ENCODE assay signal across 1 cellular context in the genomic region with DNA sequence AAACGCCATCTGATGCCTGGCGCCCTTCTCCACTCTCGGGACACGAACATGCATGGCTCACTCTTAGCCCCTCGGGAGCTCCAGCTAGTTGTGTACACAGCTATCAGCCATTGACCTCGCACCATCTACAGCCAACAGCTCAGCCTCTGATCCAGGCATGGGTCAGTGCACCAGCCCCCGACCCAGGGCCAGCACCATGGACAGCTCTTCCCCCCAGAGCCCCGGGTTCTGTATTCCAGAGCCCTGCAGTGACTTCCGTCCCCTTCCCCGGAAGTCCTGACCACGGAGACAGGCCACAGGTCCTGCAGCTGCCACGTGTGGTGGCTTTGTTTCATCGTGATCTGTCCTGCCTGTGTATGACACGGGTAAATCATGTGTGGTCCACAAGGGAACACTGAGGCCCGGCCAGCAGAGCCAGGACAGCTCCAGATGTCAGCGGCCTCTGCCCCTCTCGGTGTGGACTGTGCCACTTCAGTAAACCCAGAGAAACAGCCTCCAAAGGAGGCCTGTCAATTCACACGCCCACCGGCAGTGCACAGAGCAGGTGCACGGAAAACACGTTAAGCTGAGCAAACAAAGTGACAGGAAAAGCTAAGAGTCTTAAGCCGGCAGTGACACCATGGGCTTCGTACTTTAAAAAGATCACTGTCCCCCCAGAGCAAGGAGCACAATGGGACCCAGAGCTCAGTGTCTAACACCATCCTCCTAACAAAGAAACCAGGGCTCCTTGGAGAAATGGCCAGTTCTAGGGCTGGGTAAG.
TF ChIP-seq lines count a peak whose summit lies in the region.

No MANE protein-coding gene starts in this region.

TF ChIP-seq in WTC11, 78 proteins besides CTCF, POLR2A, EP300 and RAD21 (continued from another document):
- no peak for TF ChIP-seq ZNF416 (CRISPR knock-in tag; IDR thresholded peaks at IDR 0.05)
- TF ChIP-seq OVOL2 (CRISPR knock-in tag; IDR thresholded peaks at IDR 0.05; ENCODE audit: borderline replicate concordance) = no peak
- TF ChIP-seq, protein P1, sequence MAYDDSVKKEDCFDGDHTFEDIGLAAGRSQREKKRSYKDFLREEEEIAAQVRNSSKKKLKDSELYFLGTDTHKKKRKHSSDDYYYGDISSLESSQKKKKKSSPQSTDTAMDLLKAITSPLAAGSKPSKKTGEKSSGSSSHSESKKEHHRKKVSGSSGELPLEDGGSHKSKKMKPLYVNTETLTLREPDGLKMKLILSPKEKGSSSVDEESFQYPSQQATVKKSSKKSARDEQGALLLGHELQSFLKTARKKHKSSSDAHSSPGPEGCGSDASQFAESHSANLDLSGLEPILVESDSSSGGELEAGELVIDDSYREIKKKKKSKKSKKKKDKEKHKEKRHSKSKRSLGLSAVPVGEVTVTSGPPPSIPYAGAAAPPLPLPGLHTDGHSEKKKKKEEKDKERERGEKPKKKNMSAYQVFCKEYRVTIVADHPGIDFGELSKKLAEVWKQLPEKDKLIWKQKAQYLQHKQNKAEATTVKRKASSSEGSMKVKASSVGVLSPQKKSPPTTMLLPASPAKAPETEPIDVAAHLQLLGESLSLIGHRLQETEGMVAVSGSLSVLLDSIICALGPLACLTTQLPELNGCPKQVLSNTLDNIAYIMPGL (CRISPR knock-in tag; IDR thresholded peaks at IDR 0.05) = no peak
- TF ChIP-seq CBFB (CRISPR knock-in tag; IDR thresholded peaks at IDR 0.05; ENCODE audit: low read depth) = no peak
- TF ChIP-seq NR2C2 (CRISPR knock-in tag; IDR thresholded peaks at IDR 0.05) = peak; percentile 59
- TF ChIP-seq, protein P2, sequence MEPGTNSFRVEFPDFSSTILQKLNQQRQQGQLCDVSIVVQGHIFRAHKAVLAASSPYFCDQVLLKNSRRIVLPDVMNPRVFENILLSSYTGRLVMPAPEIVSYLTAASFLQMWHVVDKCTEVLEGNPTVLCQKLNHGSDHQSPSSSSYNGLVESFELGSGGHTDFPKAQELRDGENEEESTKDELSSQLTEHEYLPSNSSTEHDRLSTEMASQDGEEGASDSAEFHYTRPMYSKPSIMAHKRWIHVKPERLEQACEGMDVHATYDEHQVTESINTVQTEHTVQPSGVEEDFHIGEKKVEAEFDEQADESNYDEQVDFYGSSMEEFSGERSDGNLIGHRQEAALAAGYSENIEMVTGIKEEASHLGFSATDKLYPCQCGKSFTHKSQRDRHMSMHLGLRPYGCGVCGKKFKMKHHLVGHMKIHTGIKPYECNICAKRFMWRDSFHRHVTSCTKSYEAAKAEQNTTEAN (CRISPR knock-in tag; IDR thresholded peaks at IDR 0.05) = peak; percentile 70; the same call in 1 of the 2 replicates
- TF ChIP-seq RORB (CRISPR knock-in tag; IDR thresholded peaks at IDR 0.05) = no peak
- TF ChIP-seq, protein P3, sequence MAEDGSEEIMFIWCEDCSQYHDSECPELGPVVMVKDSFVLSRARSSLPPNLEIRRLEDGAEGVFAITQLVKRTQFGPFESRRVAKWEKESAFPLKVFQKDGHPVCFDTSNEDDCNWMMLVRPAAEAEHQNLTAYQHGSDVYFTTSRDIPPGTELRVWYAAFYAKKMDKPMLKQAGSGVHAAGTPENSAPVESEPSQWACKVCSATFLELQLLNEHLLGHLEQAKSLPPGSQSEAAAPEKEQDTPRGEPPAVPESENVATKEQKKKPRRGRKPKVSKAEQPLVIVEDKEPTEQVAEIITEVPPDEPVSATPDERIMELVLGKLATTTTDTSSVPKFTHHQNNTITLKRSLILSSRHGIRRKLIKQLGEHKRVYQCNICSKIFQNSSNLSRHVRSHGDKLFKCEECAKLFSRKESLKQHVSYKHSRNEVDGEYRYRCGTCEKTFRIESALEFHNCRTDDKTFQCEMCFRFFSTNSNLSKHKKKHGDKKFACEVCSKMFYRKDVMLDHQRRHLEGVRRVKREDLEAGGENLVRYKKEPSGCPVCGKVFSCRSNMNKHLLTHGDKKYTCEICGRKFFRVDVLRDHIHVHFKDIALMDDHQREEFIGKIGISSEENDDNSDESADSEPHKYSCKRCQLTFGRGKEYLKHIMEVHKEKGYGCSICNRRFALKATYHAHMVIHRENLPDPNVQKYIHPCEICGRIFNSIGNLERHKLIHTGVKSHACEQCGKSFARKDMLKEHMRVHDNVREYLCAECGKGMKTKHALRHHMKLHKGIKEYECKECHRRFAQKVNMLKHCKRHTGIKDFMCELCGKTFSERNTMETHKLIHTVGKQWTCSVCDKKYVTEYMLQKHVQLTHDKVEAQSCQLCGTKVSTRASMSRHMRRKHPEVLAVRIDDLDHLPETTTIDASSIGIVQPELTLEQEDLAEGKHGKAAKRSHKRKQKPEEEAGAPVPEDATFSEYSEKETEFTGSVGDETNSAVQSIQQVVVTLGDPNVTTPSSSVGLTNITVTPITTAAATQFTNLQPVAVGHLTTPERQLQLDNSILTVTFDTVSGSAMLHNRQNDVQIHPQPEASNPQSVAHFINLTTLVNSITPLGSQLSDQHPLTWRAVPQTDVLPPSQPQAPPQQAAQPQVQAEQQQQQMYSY (CRISPR knock-in tag; IDR thresholded peaks at IDR 0.05) = no peak
- peak; percentile 81; the same call in 1 of the 2 replicates for TF ChIP-seq TEAD4 (CRISPR knock-in tag; IDR thresholded peaks at IDR 0.05)
- TF ChIP-seq, protein P4, sequence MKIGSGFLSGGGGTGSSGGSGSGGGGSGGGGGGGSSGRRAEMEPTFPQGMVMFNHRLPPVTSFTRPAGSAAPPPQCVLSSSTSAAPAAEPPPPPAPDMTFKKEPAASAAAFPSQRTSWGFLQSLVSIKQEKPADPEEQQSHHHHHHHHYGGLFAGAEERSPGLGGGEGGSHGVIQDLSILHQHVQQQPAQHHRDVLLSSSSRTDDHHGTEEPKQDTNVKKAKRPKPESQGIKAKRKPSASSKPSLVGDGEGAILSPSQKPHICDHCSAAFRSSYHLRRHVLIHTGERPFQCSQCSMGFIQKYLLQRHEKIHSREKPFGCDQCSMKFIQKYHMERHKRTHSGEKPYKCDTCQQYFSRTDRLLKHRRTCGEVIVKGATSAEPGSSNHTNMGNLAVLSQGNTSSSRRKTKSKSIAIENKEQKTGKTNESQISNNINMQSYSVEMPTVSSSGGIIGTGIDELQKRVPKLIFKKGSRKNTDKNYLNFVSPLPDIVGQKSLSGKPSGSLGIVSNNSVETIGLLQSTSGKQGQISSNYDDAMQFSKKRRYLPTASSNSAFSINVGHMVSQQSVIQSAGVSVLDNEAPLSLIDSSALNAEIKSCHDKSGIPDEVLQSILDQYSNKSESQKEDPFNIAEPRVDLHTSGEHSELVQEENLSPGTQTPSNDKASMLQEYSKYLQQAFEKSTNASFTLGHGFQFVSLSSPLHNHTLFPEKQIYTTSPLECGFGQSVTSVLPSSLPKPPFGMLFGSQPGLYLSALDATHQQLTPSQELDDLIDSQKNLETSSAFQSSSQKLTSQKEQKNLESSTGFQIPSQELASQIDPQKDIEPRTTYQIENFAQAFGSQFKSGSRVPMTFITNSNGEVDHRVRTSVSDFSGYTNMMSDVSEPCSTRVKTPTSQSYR (CRISPR knock-in tag; IDR thresholded peaks at IDR 0.05) = peak; percentile 83
- TF ChIP-seq RELA (CRISPR knock-in tag; IDR thresholded peaks at IDR 0.05; ENCODE audit: borderline replicate concordance) = 0 out of 2 replicates have a peak, but pooled peaks have one; percentile 76
- TF ChIP-seq SMAD4 (CRISPR knock-in tag; IDR thresholded peaks at IDR 0.05) = 0 out of 2 replicates have a peak, but pooled peaks have one; percentile 69
- TF ChIP-seq, protein P5, sequence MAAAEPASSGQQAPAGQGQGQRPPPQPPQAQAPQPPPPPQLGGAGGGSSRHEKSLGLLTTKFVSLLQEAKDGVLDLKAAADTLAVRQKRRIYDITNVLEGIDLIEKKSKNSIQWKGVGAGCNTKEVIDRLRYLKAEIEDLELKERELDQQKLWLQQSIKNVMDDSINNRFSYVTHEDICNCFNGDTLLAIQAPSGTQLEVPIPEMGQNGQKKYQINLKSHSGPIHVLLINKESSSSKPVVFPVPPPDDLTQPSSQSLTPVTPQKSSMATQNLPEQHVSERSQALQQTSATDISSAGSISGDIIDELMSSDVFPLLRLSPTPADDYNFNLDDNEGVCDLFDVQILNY (CRISPR knock-in tag; IDR thresholded peaks at IDR 0.05) = no peak
- TF ChIP-seq, protein P6, sequence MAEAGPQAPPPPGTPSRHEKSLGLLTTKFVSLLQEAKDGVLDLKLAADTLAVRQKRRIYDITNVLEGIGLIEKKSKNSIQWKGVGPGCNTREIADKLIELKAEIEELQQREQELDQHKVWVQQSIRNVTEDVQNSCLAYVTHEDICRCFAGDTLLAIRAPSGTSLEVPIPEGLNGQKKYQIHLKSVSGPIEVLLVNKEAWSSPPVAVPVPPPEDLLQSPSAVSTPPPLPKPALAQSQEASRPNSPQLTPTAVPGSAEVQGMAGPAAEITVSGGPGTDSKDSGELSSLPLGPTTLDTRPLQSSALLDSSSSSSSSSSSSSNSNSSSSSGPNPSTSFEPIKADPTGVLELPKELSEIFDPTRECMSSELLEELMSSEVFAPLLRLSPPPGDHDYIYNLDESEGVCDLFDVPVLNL (CRISPR knock-in tag; IDR thresholded peaks at IDR 0.05; ENCODE audit: borderline replicate concordance, low read depth) = 0 out of 2 replicates have a peak, but pooled peaks have one; percentile 36
- TF ChIP-seq, protein P7, sequence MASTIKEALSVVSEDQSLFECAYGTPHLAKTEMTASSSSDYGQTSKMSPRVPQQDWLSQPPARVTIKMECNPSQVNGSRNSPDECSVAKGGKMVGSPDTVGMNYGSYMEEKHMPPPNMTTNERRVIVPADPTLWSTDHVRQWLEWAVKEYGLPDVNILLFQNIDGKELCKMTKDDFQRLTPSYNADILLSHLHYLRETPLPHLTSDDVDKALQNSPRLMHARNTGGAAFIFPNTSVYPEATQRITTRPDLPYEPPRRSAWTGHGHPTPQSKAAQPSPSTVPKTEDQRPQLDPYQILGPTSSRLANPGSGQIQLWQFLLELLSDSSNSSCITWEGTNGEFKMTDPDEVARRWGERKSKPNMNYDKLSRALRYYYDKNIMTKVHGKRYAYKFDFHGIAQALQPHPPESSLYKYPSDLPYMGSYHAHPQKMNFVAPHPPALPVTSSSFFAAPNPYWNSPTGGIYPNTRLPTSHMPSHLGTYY (CRISPR knock-in tag; IDR thresholded peaks at IDR 0.05) = no peak
- no peak for TF ChIP-seq NFATC4 (CRISPR knock-in tag; IDR thresholded peaks at IDR 0.05)
- TF ChIP-seq, protein P8, sequence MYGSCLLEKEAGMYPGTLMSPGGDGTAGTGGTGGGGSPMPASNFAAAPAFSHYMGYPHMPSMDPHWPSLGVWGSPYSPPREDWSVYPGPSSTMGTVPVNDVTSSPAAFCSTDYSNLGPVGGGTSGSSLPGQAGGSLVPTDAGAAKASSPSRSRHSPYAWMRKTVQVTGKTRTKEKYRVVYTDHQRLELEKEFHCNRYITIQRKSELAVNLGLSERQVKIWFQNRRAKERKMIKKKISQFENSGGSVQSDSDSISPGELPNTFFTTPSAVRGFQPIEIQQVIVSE (CRISPR knock-in tag; IDR thresholded peaks at IDR 0.05; ENCODE audit: borderline replicate concordance) = no peak
- TF ChIP-seq FOXK1 (CRISPR knock-in tag; IDR thresholded peaks at IDR 0.05) = peak; percentile 52; the same call in 1 of the 2 replicates
